1 cellular context compared by ENCODE assay signal in the genomic region with DNA sequence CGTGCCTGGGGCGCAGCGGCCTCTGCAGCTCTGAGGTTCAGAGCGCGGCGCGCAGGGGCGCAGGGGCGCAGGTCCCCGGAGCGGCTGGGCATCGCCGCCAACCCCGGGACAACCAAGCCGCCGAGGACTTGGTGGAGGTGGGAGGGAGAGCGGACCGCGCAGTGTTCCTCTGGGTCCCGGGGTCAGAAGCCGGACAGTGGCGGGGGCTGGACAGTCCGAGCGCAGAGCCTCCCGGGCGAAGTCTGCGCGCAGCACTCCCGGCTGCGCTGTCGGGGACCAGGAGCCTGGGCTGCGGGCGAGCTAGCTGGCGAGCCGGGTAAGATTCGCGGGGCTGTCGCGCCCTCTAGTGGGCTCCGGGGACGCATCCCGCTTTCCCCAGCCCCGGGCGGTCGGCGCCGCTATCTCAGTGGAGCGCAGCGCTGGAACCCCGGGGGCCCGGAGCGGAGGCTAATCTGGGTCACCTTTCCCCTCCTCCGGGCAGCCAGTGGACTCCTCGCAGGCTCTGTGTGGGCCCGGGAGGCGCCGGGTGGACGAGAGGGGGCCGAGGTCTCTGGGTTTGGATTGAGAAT.
TF ChIP-seq lines count a peak whose summit lies in the region.

No MANE protein-coding gene starts in this region.

TF ChIP-seq in HepG2, 621 proteins besides CTCF, POLR2A, EP300 and RAD21 (continued from another document and continues in another):
- TF ChIP-seq, protein P1, sequence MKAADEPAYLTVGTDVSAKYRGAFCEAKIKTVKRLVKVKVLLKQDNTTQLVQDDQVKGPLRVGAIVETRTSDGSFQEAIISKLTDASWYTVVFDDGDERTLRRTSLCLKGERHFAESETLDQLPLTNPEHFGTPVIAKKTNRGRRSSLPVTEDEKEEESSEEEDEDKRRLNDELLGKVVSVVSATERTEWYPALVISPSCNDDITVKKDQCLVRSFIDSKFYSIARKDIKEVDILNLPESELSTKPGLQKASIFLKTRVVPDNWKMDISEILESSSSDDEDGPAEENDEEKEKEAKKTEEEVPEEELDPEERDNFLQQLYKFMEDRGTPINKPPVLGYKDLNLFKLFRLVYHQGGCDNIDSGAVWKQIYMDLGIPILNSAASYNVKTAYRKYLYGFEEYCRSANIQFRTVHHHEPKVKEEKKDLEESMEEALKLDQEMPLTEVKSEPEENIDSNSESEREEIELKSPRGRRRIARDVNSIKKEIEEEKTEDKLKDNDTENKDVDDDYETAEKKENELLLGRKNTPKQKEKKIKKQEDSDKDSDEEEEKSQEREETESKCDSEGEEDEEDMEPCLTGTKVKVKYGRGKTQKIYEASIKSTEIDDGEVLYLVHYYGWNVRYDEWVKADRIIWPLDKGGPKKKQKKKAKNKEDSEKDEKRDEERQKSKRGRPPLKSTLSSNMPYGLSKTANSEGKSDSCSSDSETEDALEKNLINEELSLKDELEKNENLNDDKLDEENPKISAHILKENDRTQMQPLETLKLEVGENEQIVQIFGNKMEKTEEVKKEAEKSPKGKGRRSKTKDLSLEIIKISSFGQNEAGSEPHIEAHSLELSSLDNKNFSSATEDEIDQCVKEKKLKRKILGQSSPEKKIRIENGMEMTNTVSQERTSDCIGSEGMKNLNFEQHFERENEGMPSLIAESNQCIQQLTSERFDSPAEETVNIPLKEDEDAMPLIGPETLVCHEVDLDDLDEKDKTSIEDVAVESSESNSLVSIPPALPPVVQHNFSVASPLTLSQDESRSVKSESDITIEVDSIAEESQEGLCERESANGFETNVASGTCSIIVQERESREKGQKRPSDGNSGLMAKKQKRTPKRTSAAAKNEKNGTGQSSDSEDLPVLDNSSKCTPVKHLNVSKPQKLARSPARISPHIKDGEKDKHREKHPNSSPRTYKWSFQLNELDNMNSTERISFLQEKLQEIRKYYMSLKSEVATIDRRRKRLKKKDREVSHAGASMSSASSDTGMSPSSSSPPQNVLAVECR (CRISPR knock-in tag; IDR thresholded peaks at IDR 0.05; ENCODE audit: borderline replicate concordance): peak; percentile 33; the same call in 1 of the 2 replicates
- TF ChIP-seq ISL2 (CRISPR knock-in tag; IDR thresholded peaks at IDR 0.05) (peak; percentile 68), ZBTB1 (CRISPR knock-in tag; IDR thresholded peaks at IDR 0.05; ENCODE audit: borderline replicate concordance) (no peak), HMGA1 (CRISPR knock-in tag; conservative IDR thresholded peaks at IDR 0.05) (no peak), NR2F6 (IDR thresholded peaks at IDR 0.05) (no peak), NR2F6 (CRISPR knock-in tag; IDR thresholded peaks at IDR 0.05) (no peak), ZNF34 (CRISPR knock-in tag; IDR thresholded peaks at IDR 0.05; ENCODE audit: borderline replicate concordance) (no peak), GATAD1 (CRISPR knock-in tag; IDR thresholded peaks at IDR 0.05) (no peak), ZNF75D (CRISPR knock-in tag; IDR thresholded peaks at IDR 0.05; ENCODE audit: borderline replicate concordance) (no peak), SP4 (CRISPR knock-in tag; IDR thresholded peaks at IDR 0.05) (no peak), ZFYVE20 (CRISPR knock-in tag; IDR thresholded peaks at IDR 0.05; ENCODE audit: borderline replicate concordance, low read depth) (no peak), STAT5B (CRISPR knock-in tag; IDR thresholded peaks at IDR 0.05) (no peak), POGZ (CRISPR knock-in tag; IDR thresholded peaks at IDR 0.05) (peak; percentile 42), ZNF143 (CRISPR knock-in tag; IDR thresholded peaks at IDR 0.05) (peak; percentile 35; the same call in 1 of the 2 replicates), FOXK1 (CRISPR knock-in tag; IDR thresholded peaks at IDR 0.05; ENCODE audit: borderline replicate concordance, low read depth) (no peak), MATR3 (CRISPR knock-in tag; IDR thresholded peaks at IDR 0.05) (no peak), CHD4 (IDR thresholded peaks at IDR 0.05; ENCODE audit: borderline replicate concordance, low read length) (no peak), ZFAT (CRISPR knock-in tag; conservative IDR thresholded peaks at IDR 0.05) (no peak), ZBTB21 (CRISPR knock-in tag; IDR thresholded peaks at IDR 0.05) (no peak), FOSL1 (CRISPR knock-in tag; IDR thresholded peaks at IDR 0.05; ENCODE audit: borderline replicate concordance) (no peak), KLF12 (CRISPR knock-in tag; IDR thresholded peaks at IDR 0.05; ENCODE audit: borderline replicate concordance) (peak; percentile 51; the same call in 1 of the 2 replicates), MIER2 (CRISPR knock-in tag; IDR thresholded peaks at IDR 0.05) (no peak), PITX1 (CRISPR knock-in tag; IDR thresholded peaks at IDR 0.05) (0 out of 2 replicates have a peak, but pooled peaks have one; percentile 28), ZZZ3 (CRISPR knock-in tag; IDR thresholded peaks at IDR 0.05; ENCODE audit: borderline replicate concordance) (no peak), MAF1 (CRISPR knock-in tag; IDR thresholded peaks at IDR 0.05; ENCODE audit: borderline replicate concordance) (0 out of 2 replicates have a peak, but pooled peaks have one; percentile 67)
- TF ChIP-seq, protein P2, sequence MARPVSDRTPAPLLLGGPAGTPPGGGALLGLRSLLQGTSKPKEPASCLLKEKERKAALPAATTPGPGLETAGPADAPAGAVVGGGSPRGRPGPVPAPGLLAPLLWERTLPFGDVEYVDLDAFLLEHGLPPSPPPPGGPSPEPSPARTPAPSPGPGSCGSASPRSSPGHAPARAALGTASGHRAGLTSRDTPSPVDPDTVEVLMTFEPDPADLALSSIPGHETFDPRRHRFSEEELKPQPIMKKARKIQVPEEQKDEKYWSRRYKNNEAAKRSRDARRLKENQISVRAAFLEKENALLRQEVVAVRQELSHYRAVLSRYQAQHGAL (CRISPR knock-in tag; IDR thresholded peaks at IDR 0.05; ENCODE audit: not compliant biosample characterization): no peak
- TF ChIP-seq, protein P3, sequence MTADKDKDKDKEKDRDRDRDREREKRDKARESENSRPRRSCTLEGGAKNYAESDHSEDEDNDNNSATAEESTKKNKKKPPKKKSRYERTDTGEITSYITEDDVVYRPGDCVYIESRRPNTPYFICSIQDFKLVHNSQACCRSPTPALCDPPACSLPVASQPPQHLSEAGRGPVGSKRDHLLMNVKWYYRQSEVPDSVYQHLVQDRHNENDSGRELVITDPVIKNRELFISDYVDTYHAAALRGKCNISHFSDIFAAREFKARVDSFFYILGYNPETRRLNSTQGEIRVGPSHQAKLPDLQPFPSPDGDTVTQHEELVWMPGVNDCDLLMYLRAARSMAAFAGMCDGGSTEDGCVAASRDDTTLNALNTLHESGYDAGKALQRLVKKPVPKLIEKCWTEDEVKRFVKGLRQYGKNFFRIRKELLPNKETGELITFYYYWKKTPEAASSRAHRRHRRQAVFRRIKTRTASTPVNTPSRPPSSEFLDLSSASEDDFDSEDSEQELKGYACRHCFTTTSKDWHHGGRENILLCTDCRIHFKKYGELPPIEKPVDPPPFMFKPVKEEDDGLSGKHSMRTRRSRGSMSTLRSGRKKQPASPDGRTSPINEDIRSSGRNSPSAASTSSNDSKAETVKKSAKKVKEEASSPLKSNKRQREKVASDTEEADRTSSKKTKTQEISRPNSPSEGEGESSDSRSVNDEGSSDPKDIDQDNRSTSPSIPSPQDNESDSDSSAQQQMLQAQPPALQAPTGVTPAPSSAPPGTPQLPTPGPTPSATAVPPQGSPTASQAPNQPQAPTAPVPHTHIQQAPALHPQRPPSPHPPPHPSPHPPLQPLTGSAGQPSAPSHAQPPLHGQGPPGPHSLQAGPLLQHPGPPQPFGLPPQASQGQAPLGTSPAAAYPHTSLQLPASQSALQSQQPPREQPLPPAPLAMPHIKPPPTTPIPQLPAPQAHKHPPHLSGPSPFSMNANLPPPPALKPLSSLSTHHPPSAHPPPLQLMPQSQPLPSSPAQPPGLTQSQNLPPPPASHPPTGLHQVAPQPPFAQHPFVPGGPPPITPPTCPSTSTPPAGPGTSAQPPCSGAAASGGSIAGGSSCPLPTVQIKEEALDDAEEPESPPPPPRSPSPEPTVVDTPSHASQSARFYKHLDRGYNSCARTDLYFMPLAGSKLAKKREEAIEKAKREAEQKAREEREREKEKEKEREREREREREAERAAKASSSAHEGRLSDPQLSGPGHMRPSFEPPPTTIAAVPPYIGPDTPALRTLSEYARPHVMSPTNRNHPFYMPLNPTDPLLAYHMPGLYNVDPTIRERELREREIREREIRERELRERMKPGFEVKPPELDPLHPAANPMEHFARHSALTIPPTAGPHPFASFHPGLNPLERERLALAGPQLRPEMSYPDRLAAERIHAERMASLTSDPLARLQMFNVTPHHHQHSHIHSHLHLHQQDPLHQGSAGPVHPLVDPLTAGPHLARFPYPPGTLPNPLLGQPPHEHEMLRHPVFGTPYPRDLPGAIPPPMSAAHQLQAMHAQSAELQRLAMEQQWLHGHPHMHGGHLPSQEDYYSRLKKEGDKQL (CRISPR knock-in tag; IDR thresholded peaks at IDR 0.05; ENCODE audit: low read depth): no peak
- TF ChIP-seq, protein P4, sequence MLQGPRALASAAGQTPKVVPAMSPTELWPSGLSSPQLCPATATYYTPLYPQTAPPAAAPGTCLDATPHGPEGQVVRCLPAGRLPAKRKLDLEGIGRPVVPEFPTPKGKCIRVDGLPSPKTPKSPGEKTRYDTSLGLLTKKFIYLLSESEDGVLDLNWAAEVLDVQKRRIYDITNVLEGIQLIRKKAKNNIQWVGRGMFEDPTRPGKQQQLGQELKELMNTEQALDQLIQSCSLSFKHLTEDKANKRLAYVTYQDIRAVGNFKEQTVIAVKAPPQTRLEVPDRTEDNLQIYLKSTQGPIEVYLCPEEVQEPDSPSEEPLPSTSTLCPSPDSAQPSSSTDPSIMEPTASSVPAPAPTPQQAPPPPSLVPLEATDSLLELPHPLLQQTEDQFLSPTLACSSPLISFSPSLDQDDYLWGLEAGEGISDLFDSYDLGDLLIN (CRISPR knock-in tag; IDR thresholded peaks at IDR 0.05; ENCODE audit: borderline replicate concordance): 0 out of 2 replicates have a peak, but pooled peaks have one; percentile 20
- TF ChIP-seq, protein P5, sequence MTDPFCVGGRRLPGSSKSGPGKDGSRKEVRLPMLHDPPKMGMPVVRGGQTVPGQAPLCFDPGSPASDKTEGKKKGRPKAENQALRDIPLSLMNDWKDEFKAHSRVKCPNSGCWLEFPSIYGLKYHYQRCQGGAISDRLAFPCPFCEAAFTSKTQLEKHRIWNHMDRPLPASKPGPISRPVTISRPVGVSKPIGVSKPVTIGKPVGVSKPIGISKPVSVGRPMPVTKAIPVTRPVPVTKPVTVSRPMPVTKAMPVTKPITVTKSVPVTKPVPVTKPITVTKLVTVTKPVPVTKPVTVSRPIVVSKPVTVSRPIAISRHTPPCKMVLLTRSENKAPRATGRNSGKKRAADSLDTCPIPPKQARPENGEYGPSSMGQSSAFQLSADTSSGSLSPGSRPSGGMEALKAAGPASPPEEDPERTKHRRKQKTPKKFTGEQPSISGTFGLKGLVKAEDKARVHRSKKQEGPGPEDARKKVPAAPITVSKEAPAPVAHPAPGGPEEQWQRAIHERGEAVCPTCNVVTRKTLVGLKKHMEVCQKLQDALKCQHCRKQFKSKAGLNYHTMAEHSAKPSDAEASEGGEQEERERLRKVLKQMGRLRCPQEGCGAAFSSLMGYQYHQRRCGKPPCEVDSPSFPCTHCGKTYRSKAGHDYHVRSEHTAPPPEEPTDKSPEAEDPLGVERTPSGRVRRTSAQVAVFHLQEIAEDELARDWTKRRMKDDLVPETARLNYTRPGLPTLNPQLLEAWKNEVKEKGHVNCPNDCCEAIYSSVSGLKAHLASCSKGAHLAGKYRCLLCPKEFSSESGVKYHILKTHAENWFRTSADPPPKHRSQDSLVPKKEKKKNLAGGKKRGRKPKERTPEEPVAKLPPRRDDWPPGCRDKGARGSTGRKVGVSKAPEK (CRISPR knock-in tag; IDR thresholded peaks at IDR 0.05; ENCODE audit: borderline replicate concordance): 0 out of 2 replicates have a peak, but pooled peaks have one; percentile 41
- TF ChIP-seq, protein P6, sequence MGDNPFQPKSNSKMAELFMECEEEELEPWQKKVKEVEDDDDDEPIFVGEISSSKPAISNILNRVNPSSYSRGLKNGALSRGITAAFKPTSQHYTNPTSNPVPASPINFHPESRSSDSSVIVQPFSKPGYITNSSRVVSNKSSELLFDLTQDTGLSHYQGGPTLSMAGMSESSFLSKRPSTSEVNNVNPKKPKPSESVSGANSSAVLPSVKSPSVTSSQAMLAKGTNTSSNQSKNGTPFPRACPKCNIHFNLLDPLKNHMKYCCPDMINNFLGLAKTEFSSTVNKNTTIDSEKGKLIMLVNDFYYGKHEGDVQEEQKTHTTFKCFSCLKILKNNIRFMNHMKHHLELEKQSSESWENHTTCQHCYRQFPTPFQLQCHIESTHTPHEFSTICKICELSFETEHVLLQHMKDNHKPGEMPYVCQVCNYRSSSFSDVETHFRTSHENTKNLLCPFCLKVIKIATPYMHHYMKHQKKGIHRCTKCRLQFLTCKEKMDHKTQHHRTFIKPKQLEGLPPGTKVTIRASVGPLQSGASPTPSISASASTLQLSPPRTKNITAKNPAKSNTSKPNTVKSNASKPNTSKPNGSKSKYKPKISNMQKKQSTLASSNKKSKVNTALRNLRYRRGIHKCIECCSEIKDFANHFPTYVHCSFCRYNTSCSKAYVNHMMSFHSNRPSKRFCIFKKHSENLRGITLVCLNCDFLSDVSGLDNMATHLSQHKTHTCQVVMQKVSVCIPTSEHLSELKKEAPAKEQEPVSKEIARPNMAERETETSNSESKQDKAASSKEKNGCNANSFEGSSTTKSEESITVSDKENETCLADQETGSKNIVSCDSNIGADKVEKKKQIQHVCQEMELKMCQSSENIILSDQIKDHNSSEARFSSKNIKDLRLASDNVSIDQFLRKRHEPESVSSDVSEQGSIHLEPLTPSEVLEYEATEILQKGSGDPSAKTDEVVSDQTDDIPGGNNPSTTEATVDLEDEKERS (CRISPR knock-in tag; IDR thresholded peaks at IDR 0.05): no peak
- TF ChIP-seq, protein P7, sequence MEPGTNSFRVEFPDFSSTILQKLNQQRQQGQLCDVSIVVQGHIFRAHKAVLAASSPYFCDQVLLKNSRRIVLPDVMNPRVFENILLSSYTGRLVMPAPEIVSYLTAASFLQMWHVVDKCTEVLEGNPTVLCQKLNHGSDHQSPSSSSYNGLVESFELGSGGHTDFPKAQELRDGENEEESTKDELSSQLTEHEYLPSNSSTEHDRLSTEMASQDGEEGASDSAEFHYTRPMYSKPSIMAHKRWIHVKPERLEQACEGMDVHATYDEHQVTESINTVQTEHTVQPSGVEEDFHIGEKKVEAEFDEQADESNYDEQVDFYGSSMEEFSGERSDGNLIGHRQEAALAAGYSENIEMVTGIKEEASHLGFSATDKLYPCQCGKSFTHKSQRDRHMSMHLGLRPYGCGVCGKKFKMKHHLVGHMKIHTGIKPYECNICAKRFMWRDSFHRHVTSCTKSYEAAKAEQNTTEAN (CRISPR knock-in tag; conservative IDR thresholded peaks at IDR 0.05): 0 out of 2 replicates have a peak, but pooled peaks have one; percentile 48
- TF ChIP-seq, protein P8, sequence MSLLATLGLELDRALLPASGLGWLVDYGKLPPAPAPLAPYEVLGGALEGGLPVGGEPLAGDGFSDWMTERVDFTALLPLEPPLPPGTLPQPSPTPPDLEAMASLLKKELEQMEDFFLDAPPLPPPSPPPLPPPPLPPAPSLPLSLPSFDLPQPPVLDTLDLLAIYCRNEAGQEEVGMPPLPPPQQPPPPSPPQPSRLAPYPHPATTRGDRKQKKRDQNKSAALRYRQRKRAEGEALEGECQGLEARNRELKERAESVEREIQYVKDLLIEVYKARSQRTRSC (CRISPR knock-in tag; IDR thresholded peaks at IDR 0.05; ENCODE audit: low read depth): no peak
- TF ChIP-seq, protein P9, sequence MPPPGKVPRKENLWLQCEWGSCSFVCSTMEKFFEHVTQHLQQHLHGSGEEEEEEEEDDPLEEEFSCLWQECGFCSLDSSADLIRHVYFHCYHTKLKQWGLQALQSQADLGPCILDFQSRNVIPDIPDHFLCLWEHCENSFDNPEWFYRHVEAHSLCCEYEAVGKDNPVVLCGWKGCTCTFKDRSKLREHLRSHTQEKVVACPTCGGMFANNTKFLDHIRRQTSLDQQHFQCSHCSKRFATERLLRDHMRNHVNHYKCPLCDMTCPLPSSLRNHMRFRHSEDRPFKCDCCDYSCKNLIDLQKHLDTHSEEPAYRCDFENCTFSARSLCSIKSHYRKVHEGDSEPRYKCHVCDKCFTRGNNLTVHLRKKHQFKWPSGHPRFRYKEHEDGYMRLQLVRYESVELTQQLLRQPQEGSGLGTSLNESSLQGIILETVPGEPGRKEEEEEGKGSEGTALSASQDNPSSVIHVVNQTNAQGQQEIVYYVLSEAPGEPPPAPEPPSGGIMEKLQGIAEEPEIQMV (CRISPR knock-in tag; IDR thresholded peaks at IDR 0.05; ENCODE audit: low read depth): no peak
